ENCODE assay signal across 27 cellular contexts in the genomic region with DNA sequence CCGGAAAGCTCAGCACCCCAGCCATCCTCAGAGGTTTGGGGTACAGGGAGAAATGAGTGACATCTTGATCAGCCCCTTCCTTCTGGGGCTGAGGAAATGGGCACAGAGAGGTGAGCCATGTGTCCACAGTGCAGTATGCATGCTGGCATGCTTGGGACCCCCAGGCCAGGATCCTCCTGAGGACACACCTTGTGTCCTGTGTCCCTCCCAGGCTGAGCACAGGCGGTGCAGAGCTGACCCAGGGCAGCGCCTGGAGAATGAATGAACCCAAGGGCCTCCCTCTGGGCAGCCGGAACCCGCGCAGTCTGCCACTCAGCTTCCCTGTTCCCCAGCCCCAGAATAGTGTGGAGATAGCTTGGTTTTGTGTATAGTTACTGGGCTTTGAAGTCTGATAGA.
A peak's percentile ranks its signal among the peaks of the same experiment; 100 is the strongest.
DNase-seq lines count a peak whose midpoint lies in the region; FAIRE-seq and TF ChIP-seq lines count a peak whose summit lies in the region.
"Had no signal": no experiment of that assay in that cellular context is flagged by ENCODE, and none has a peak within 500 bp of the region (broad histone marks: within the 10 kb centered on the region; RNA-seq: fewer than 3 reads in every experiment).

No MANE protein-coding gene starts in this region.

- H3K4me3 Mint-ChIP-seq in Caco-2 (ENCODE audit: unreplicated experiment) (no peak overlapping the region), progenitor cell of endocrine pancreas (ENCODE audit: low read depth) (no peak overlapping the region)
- H3K4me3 Mint-ChIP-seq: activated naive CD4-positive, alpha-beta T cell treated with anti-CD3 and anti-CD28 coated beads, Interleukin-2, amount 50 U/mL, for 24 hours; naive thymus-derived CD4-positive, alpha-beta T cell; stimulated activated naive CD8-positive, alpha-beta T cell treated with anti-CD3 and anti-CD28 coated beads, Interleukin-15, Interleukin-2, amounts not matched to agents 100 ng/mL and 50 ng/mL, for 24 hours had no signal

- DNase-seq in Caco-2 (no peak), adrenal gland (no peak), kidney (peak; percentile 63), progenitor cell of endocrine pancreas (ENCODE audit: low spot score, unreplicated experiment) (no peak), T1000 (lab: John Stamatoyannopoulos, UW) (no peak), brain microvascular endothelial cell (no peak), mucosa of gallbladder (ENCODE audit: low spot score) (no peak)
- no peak for DNase-seq in stimulated activated CD4-positive, alpha-beta T cell treated with anti-CD3 and anti-CD28 coated beads, Interleukin-4, amount 100 ng/mL, for 1 hour
- DNase-seq: activated CD4-positive, alpha-beta T cell treated with anti-CD3 and anti-CD28 coated beads for 48 hours; C1 segment of cervical spinal cord; COR-L47; DMS53; head of caudate nucleus; midbrain; naive thymus-derived CD4-positive, alpha-beta T cell; NCI-H1048; NCI-H2107; NCI-H446; NCI-H748 treated with DMSO at 0.1 percent for 48 hours; SJCRH30; SW 1271; T-helper 9 cell; WERI-Rb-1 had no signal

- no peak for TF ChIP-seq POLR2A in adrenal gland (IDR thresholded peaks at IDR 0.05)

- in situ Hi-C loops in brain microvascular endothelial cell (cut with HindIII; ENCODE audit: low pct_ligation_motif_present, low sequenced_read_pairs), result no loop called here

- CTCF ChIA-PET in Caco-2 (lab: Charles Lee), result no interaction called here

- H3K27ac ChIP-seq in adrenal gland (peak overlapping the region in 3 of 5 donors; percentile 72 to 84 (median 83)), kidney (ENCODE audit: low read depth in 2 of 2, low read length in 2 of 2) (peak overlapping the region; percentile 78 to 95), brain microvascular endothelial cell (no peak overlapping the region)
- H3K27ac ChIP-seq: SJCRH30 had no signal

- intact Hi-C loops in Caco-2 (cut with micrococcal nuclease; ENCODE audit: unreplicated experiment) (no loop called here), adrenal gland (cut with DNase I) (no loop called here), kidney (cut with DNase I) (no loop called here)

- H3K27me3 ChIP-seq in Caco-2 (replicated peaks; ENCODE audit: control insufficient read depth, insufficient read depth, low read length), result no peaks in the 10 kb centered on the region
- H3K27me3 ChIP-seq in adrenal gland, result no peaks in the 10 kb centered on the region
- H3K27me3 ChIP-seq in brain microvascular endothelial cell (replicated peaks), result no peaks in the 10 kb centered on the region
- H3K27me3 ChIP-seq: SJCRH30 had no signal

- H3K9me3 ChIP-seq in Caco-2 (no peaks in the 10 kb centered on the region), adrenal gland (replicated peaks in 1 of 3) (no peaks in the 10 kb centered on the region), kidney (ENCODE audit: control insufficient read depth in 1 of 2, low read length in 2 of 2) (no peaks in the 10 kb centered on the region)
- H3K9me3 ChIP-seq: SJCRH30 had no signal

- no peaks in the 10 kb centered on the region for H3K27me3 Mint-ChIP-seq in Caco-2 (ENCODE audit: insufficient read depth, unreplicated experiment)
- H3K27me3 Mint-ChIP-seq in progenitor cell of endocrine pancreas, result no peaks in the 10 kb centered on the region
- H3K27me3 Mint-ChIP-seq: activated naive CD4-positive, alpha-beta T cell treated with anti-CD3 and anti-CD28 coated beads, Interleukin-2, amount 50 U/mL, for 24 hours; stimulated activated naive CD8-positive, alpha-beta T cell treated with anti-CD3 and anti-CD28 coated beads, Interleukin-15, Interleukin-2, amounts not matched to agents 100 ng/mL and 50 ng/mL, for 24 hours had no signal

- BruUV-seq in Caco-2 (replicated peaks; lab: Mats Ljungman, UMichigan), result no TSS peak

- H3K9ac ChIP-seq in kidney (ENCODE audit: low read length in 2 of 2), result peak overlapping the region in 1 of 2 donors; percentile 70

- H3K36me3 ChIP-seq in Caco-2 (ENCODE audit: control insufficient read depth, insufficient read depth, low read length), result peaks cover 4% of the 10 kb centered on the region
- peaks cover 0 to 7% of the 10 kb centered on the region in 2 donors for H3K36me3 ChIP-seq in adrenal gland (replicated peaks in 1 of 2)
- no peaks in the 10 kb centered on the region for H3K36me3 ChIP-seq in kidney (ENCODE audit: control insufficient read depth in 1 of 2, insufficient read depth in 2 of 2, low read length in 2 of 2)
- peaks cover 2% of the 10 kb centered on the region for H3K36me3 ChIP-seq in brain microvascular endothelial cell (replicated peaks)
- H3K36me3 ChIP-seq: WERI-Rb-1 had no signal

- no peak for TF ChIP-seq CTCF in Caco-2 (IDR thresholded peaks at IDR 0.05; ENCODE audit: insufficient read depth in 1 of 2, low read depth in 1 of 2, low read length in 1 of 2, severe bottlenecking in 1 of 2, unreplicated experiment in 1 of 2)
- no peak for TF ChIP-seq CTCF in adrenal gland (IDR thresholded peaks at IDR 0.05)
- TF ChIP-seq CTCF in kidney (IDR thresholded peaks at IDR 0.05; ENCODE audit: borderline replicate concordance, extremely low read depth, insufficient read depth), result no peak
- TF ChIP-seq CTCF in progenitor cell of endocrine pancreas (IDR thresholded peaks at IDR 0.05; ENCODE audit: unreplicated experiment), result no peak
- no peak for TF ChIP-seq CTCF in brain microvascular endothelial cell (IDR thresholded peaks at IDR 0.05; ENCODE audit: low read depth, low read length, missing control alignments)

- H3K4me3 ChIP-seq in Caco-2 (ENCODE audit: low read depth, low read length) (no peak overlapping the region), adrenal gland (no peak overlapping the region), kidney (ENCODE audit: low read length in 2 of 2) (no peak overlapping the region), brain microvascular endothelial cell (ENCODE audit: low read depth, low read length) (no peak overlapping the region)
- H3K4me3 ChIP-seq: SJCRH30 had no signal

- H3K4me1 Mint-ChIP-seq in Caco-2 (ENCODE audit: low read depth, unreplicated experiment), result peaks cover 55% of the 10 kb centered on the region
- peaks cover 38% of the 10 kb centered on the region for H3K4me1 Mint-ChIP-seq in progenitor cell of endocrine pancreas (ENCODE audit: low read depth)
- H3K4me1 Mint-ChIP-seq: activated naive CD4-positive, alpha-beta T cell treated with anti-CD3 and anti-CD28 coated beads, Interleukin-2, amount 50 U/mL, for 24 hours had no signal

- H3K36me3 Mint-ChIP-seq in Caco-2 (ENCODE audit: insufficient read depth, unreplicated experiment), result peaks cover 20% of the 10 kb centered on the region
- H3K36me3 Mint-ChIP-seq in progenitor cell of endocrine pancreas (ENCODE audit: insufficient read depth), result no peaks in the 10 kb centered on the region
- H3K36me3 Mint-ChIP-seq: activated naive CD4-positive, alpha-beta T cell treated with anti-CD3 and anti-CD28 coated beads, Interleukin-2, amount 50 U/mL, for 24 hours had no signal

- 96 to 97% (median 97%) methylated on average over 6 of the region's 6 CpGs for WGBS in adrenal gland, 4 donors

- POLR2A ChIA-PET in Caco-2 (lab: Charles Lee), result no interaction called here

- H3K9me3 Mint-ChIP-seq in Caco-2 (ENCODE audit: unreplicated experiment) (no peaks in the 10 kb centered on the region), progenitor cell of endocrine pancreas (ENCODE audit: low read depth) (no peaks in the 10 kb centered on the region)
- H3K9me3 Mint-ChIP-seq: activated naive CD4-positive, alpha-beta T cell treated with anti-CD3 and anti-CD28 coated beads, Interleukin-2, amount 50 U/mL, for 24 hours; naive thymus-derived CD4-positive, alpha-beta T cell; stimulated activated naive CD8-positive, alpha-beta T cell treated with anti-CD3 and anti-CD28 coated beads, Interleukin-15, Interleukin-2, amounts not matched to agents 100 ng/mL and 50 ng/mL, for 24 hours had no signal

- H3K27ac Mint-ChIP-seq in Caco-2 (ENCODE audit: unreplicated experiment), result peak overlapping the region; percentile 91
- H3K27ac Mint-ChIP-seq in progenitor cell of endocrine pancreas, result peak overlapping the region; percentile 67
- H3K27ac Mint-ChIP-seq: activated naive CD4-positive, alpha-beta T cell treated with anti-CD3 and anti-CD28 coated beads, Interleukin-2, amount 50 U/mL, for 24 hours; stimulated activated naive CD8-positive, alpha-beta T cell treated with anti-CD3 and anti-CD28 coated beads, Interleukin-15, Interleukin-2, amounts not matched to agents 100 ng/mL and 50 ng/mL, for 24 hours had no signal

- H3K4me1 ChIP-seq in Caco-2 (peaks cover 72% of the 10 kb centered on the region), adrenal gland (replicated peaks in 1 of 2) (peaks cover 48 to 98% of the 10 kb centered on the region in 2 donors), kidney (ENCODE audit: control insufficient read depth in 1 of 2, insufficient read depth in 1 of 2, low read depth in 1 of 2, low read length in 2 of 2) (peaks cover 71 to 83% of the 10 kb centered on the region in 2 donors)

- no peak for FAIRE-seq in kidney (lab: Jason Lieb, UNC)
- FAIRE-seq: G401.6, RCC 7860 had no signal
